ENCODE assay signal across 36 cellular contexts in genomic region chr6:74518035-74518434, GRCh38.
"Had no signal": no experiment of that assay in that cellular context is flagged by ENCODE, and none has a peak within 500 bp of the region (broad histone marks: within the 10 kb centered on the region; RNA-seq: fewer than 3 reads in every experiment).

No MANE protein-coding gene starts in this region.

- ATAC-seq: activated naive CD4-positive, alpha-beta T cell treated with anti-CD3 and anti-CD28 coated beads, Interleukin-2, amount 50 U/mL, for 72 hours; activated naive CD8-positive, alpha-beta T cell treated with anti-CD3 and anti-CD28 coated beads, Interleukin-2, amount 50 U/mL, for 24 hours; activated T-cell treated with anti-CD3 and anti-CD28 coated beads, Interleukin-2, amount 50 U/mL, for 72 hours; activated T-helper 17 cell treated with anti-CD3 and anti-CD28 coated beads, Interleukin-2, amount 50 U/mL, for 72 hours; body of pancreas had no signal

- H3K27me3 ChIP-seq: adrenal gland, ascending aorta, body of pancreas, brain microvascular endothelial cell, breast epithelium, cardiac muscle cell had no signal

- H3K9me3 ChIP-seq: adrenal gland, body of pancreas had no signal

- H3K27ac ChIP-seq: adrenal gland, ascending aorta, body of pancreas, brain microvascular endothelial cell, breast epithelium, cardiac muscle cell had no signal

- H3K4me3 ChIP-seq: adrenal gland, ascending aorta, body of pancreas, breast epithelium, cardiac muscle cell had no signal

- H3K27me3 Mint-ChIP-seq: activated naive CD4-positive, alpha-beta T cell treated with anti-CD3 and anti-CD28 coated beads, Interleukin-2, amount 10 ng/mL, durations not matched to agents 7 days and 5 days; activated naive CD4-positive, alpha-beta T cell treated with anti-CD3 and anti-CD28 coated beads, Interleukin-2, amount 50 U/mL, for 24 hours; activated naive CD8-positive, alpha-beta T cell; activated naive CD8-positive, alpha-beta T cell treated with anti-CD3 and anti-CD28 coated beads for 36 hours; activated naive CD8-positive, alpha-beta T cell treated with anti-CD3 and anti-CD28 coated beads, Interleukin-2, amount 10 ng/mL, durations not matched to agents 7 days and 5 days; activated naive CD8-positive, alpha-beta T cell treated with anti-CD3 and anti-CD28 coated beads, Interleukin-2, amount 50 U/mL, for 24 hours; activated T-cell treated with anti-CD3 and anti-CD28 coated beads, Interleukin-2, amount 50 U/mL, for 24 hours; activated T-helper 17 cell treated with anti-CD3 and anti-CD28 coated beads, Interleukin-2, amount 50 U/mL, for 72 hours; central memory CD8-positive, alpha-beta T cell had no signal

- H3K36me3 Mint-ChIP-seq: activated naive CD4-positive, alpha-beta T cell treated with anti-CD3 and anti-CD28 coated beads, Interleukin-2, amount 10 ng/mL, durations not matched to agents 7 days and 5 days; activated naive CD4-positive, alpha-beta T cell treated with anti-CD3 and anti-CD28 coated beads, Interleukin-2, amount 50 U/mL, for 24 hours; activated naive CD4-positive, alpha-beta T cell treated with anti-CD3 and anti-CD28 coated beads, Interleukin-2, amount 50 U/mL, for 72 hours; activated naive CD8-positive, alpha-beta T cell; activated naive CD8-positive, alpha-beta T cell treated with anti-CD3 and anti-CD28 coated beads for 36 hours; activated naive CD8-positive, alpha-beta T cell treated with anti-CD3 and anti-CD28 coated beads, Interleukin-2, amount 10 ng/mL, durations not matched to agents 7 days and 5 days; brain had no signal

- H3K4me1 Mint-ChIP-seq: activated naive CD4-positive, alpha-beta T cell treated with anti-CD3 and anti-CD28 coated beads, Interleukin-2, amount 10 ng/mL, durations not matched to agents 7 days and 5 days; activated naive CD4-positive, alpha-beta T cell treated with anti-CD3 and anti-CD28 coated beads, Interleukin-2, amount 50 U/mL, for 24 hours; activated naive CD8-positive, alpha-beta T cell treated with anti-CD3 and anti-CD28 coated beads for 36 hours; activated naive CD8-positive, alpha-beta T cell treated with anti-CD3 and anti-CD28 coated beads, Interleukin-2, amount 10 ng/mL, durations not matched to agents 7 days and 5 days; activated naive CD8-positive, alpha-beta T cell treated with anti-CD3 and anti-CD28 coated beads, Interleukin-2, amount 50 U/mL, for 24 hours; activated T-helper 17 cell treated with anti-CD3 and anti-CD28 coated beads, Interleukin-2, amount 50 U/mL, for 72 hours; brain; central memory CD8-positive, alpha-beta T cell had no signal

- DNase-seq: activated effector memory CD4-positive, alpha-beta T cell treated with anti-CD3 and anti-CD28 coated beads, Interleukin-2, amount 50 U/mL, for 16 hours; activated effector memory CD4-positive, alpha-beta T cell treated with Interleukin-2 at 50 U/mL for 16 hours; activated gamma-delta T cell; activated gamma-delta T cell treated with Interleukin-2 at 50 U/mL for 16 hours; activated naive CD4-positive, alpha-beta T cell; activated naive CD4-positive, alpha-beta T cell treated with anti-CD3 and anti-CD28 coated beads for 36 hours; activated naive CD4-positive, alpha-beta T cell treated with anti-CD3 and anti-CD28 coated beads, Interleukin-2, amount 10 ng/mL, durations not matched to agents 7 days and 5 days; activated naive CD4-positive, alpha-beta T cell treated with anti-CD3 and anti-CD28 coated beads, Interleukin-2, amount 50 U/mL, for 16 hours; activated naive CD4-positive, alpha-beta T cell treated with Interleukin-2 at 50 U/mL for 16 hours; activated naive CD8-positive, alpha-beta T cell treated with anti-CD3 and anti-CD28 coated beads for 36 hours; activated naive CD8-positive, alpha-beta T cell treated with anti-CD3 and anti-CD28 coated beads, Interleukin-2, amount 10 ng/mL, durations not matched to agents 7 days and 5 days; activated naive CD8-positive, alpha-beta T cell treated with anti-CD3 and anti-CD28 coated beads, Interleukin-2, amount 50 U/mL, for 24 hours; activated T-cell treated with anti-CD3 and anti-CD28 coated beads, Interleukin-2, amount 50 U/mL, for 1 hour; activated T-cell treated with anti-CD3 and anti-CD28 coated beads, Interleukin-2, amount 50 U/mL, for 24 hours; activated T-cell treated with anti-CD3 and anti-CD28 coated beads, Interleukin-2, amount 50 U/mL, for 48 hours; activated T-cell treated with anti-CD3 and anti-CD28 coated beads, Interleukin-2, amount 50 U/mL, for 72 hours; adrenal gland; amniotic stem cell; amygdala; anterior cingulate cortex; aorta; body of pancreas; brain microvascular endothelial cell; caudate nucleus; central memory CD4-positive, alpha-beta T cell; cerebellar nuclear complex had no signal

- H3K4me1 ChIP-seq: adrenal gland, ascending aorta, body of pancreas, breast epithelium had no signal

- H3K27ac Mint-ChIP-seq: activated naive CD4-positive, alpha-beta T cell treated with anti-CD3 and anti-CD28 coated beads for 36 hours; activated naive CD4-positive, alpha-beta T cell treated with anti-CD3 and anti-CD28 coated beads, Interleukin-2, amount 10 ng/mL, durations not matched to agents 7 days and 5 days; activated naive CD4-positive, alpha-beta T cell treated with anti-CD3 and anti-CD28 coated beads, Interleukin-2, amount 50 U/mL, for 24 hours; activated naive CD4-positive, alpha-beta T cell treated with anti-CD3 and anti-CD28 coated beads, Interleukin-2, amount 50 U/mL, for 72 hours; activated naive CD8-positive, alpha-beta T cell; activated naive CD8-positive, alpha-beta T cell treated with anti-CD3 and anti-CD28 coated beads for 36 hours; activated naive CD8-positive, alpha-beta T cell treated with anti-CD3 and anti-CD28 coated beads, Interleukin-2, amount 10 ng/mL, durations not matched to agents 7 days and 5 days; activated naive CD8-positive, alpha-beta T cell treated with anti-CD3 and anti-CD28 coated beads, Interleukin-2, amount 50 U/mL, for 24 hours; activated T-cell treated with anti-CD3 and anti-CD28 coated beads, Interleukin-2, amount 50 U/mL, for 24 hours; activated T-cell treated with anti-CD3 and anti-CD28 coated beads, Interleukin-2, amount 50 U/mL, for 72 hours; activated T-helper 17 cell treated with anti-CD3 and anti-CD28 coated beads, Interleukin-2, amount 50 U/mL, for 72 hours; activated T-helper 2 cell treated with anti-CD3 and anti-CD28 coated beads, Interferon-gamma antibody, Interleukin-2, Interleukin-4, amounts not matched to agents 10 μg/mL and 5 μg/mL and 100 μg/mL, durations not matched to agents 14 hours and 24 hours and 36 hours; brain had no signal

- H3K36me3 ChIP-seq: adrenal gland, ascending aorta, brain microvascular endothelial cell, cardiac muscle cell had no signal

- H3K9me3 Mint-ChIP-seq: activated naive CD4-positive, alpha-beta T cell treated with anti-CD3 and anti-CD28 coated beads, Interleukin-2, amount 50 U/mL, for 24 hours had no signal

- H3K4me3 Mint-ChIP-seq: activated naive CD4-positive, alpha-beta T cell treated with anti-CD3 and anti-CD28 coated beads for 36 hours; activated naive CD4-positive, alpha-beta T cell treated with anti-CD3 and anti-CD28 coated beads, Interleukin-2, amount 10 ng/mL, durations not matched to agents 7 days and 5 days; activated naive CD4-positive, alpha-beta T cell treated with anti-CD3 and anti-CD28 coated beads, Interleukin-2, amount 50 U/mL, for 24 hours; activated naive CD8-positive, alpha-beta T cell; activated naive CD8-positive, alpha-beta T cell treated with anti-CD3 and anti-CD28 coated beads for 36 hours; activated naive CD8-positive, alpha-beta T cell treated with anti-CD3 and anti-CD28 coated beads, Interleukin-2, amount 10 ng/mL, durations not matched to agents 7 days and 5 days; activated naive CD8-positive, alpha-beta T cell treated with anti-CD3 and anti-CD28 coated beads, Interleukin-2, amount 50 U/mL, for 24 hours; activated T-cell treated with anti-CD3 and anti-CD28 coated beads, Interleukin-2, amount 50 U/mL, for 24 hours; activated T-cell treated with anti-CD3 and anti-CD28 coated beads, Interleukin-2, amount 50 U/mL, for 72 hours; activated T-helper 17 cell treated with anti-CD3 and anti-CD28 coated beads, Interleukin-2, amount 50 U/mL, for 72 hours; brain; central memory CD8-positive, alpha-beta T cell had no signal
